In genomic region chr3:168341192-168341816, GRCh38 we compare ENCODE assay signal across 1 cellular context.
TF ChIP-seq lines count a peak whose summit lies in the region.

No MANE protein-coding gene starts in this region.

TF ChIP-seq in GM23338, 12 proteins besides CTCF, POLR2A, EP300 and RAD21 (continued from another document):
- TF ChIP-seq ETS1 (IDR thresholded peaks at IDR 0.05) (no peak), EZH2phosphoT487 (IDR thresholded peaks at IDR 0.05; ENCODE audit: unreplicated experiment) (no peak), CREB1 (CRISPR knock-in tag; IDR thresholded peaks at IDR 0.05; ENCODE audit: low read depth) (no peak), ZNF114 (CRISPR knock-in tag; IDR thresholded peaks at IDR 0.05) (no peak), JUNB (IDR thresholded peaks at IDR 0.05; ENCODE audit: unreplicated experiment) (no peak)
